Comparison of ENCODE assay signal across 7 cellular contexts in the genomic region with DNA sequence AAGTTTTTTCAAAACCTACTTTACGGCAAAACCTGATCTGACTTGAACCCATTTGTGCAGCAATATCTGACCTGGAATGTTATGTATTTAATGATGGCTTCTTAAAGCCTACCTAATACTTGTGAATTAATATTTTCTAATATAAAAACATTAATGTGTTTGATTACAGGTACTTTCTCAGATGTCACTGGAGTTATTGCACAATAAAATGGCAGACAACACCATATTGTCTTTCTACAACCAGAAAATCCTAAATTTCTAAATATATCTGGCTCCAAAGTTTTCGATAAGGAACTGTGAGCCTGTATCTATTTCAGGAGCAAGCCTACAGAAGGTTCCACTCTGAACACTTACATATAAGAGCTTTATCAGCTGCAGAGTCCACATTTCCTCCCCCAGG.
"Had no signal": no experiment of that assay in that cellular context is flagged by ENCODE, and none has a peak within 500 bp of the region (broad histone marks: within the 10 kb centered on the region; RNA-seq: fewer than 3 reads in every experiment).

No MANE protein-coding gene starts in this region.

- H3K4me2 ChIP-seq: GM23338 had no signal

- ATAC-seq: GM23338 had no signal

- H2AFZ ChIP-seq: GM23338 had no signal

- H3K27ac Mint-ChIP-seq: GM23338, H9, IgD-negative memory B cell had no signal

- FAIRE-seq: H1, H54 had no signal

- H3K4me1 Mint-ChIP-seq: GM23338, H9, IgD-negative memory B cell had no signal

- H3K9me3 Mint-ChIP-seq: GM23338, H9 had no signal

- H3K27ac ChIP-seq: HL-60 had no signal

- H3K4me3 Mint-ChIP-seq: GM23338, H9, IgD-negative memory B cell had no signal

- H3K36me3 Mint-ChIP-seq: IgD-negative memory B cell had no signal

- H3K4me3 ChIP-seq: GM23338 had no signal

- DNase-seq: H9, HCEC 1CT had no signal
